30 cellular contexts compared by ENCODE assay signal in genomic region chr2:38973266-38973665, GRCh38.
"Had no signal": no experiment of that assay in that cellular context is flagged by ENCODE, and none has a peak within 500 bp of the region (broad histone marks: within the 10 kb centered on the region; RNA-seq: fewer than 3 reads in every experiment).

No MANE protein-coding gene starts in this region.

- H3K79me2 ChIP-seq: parathyroid adenoma had no signal

- FAIRE-seq: urothelium cell line had no signal

- ATAC-seq: naive thymus-derived CD4-positive, alpha-beta T cell; natural killer cell; psoas muscle; right cardiac atrium; sciatic nerve; stimulated activated naive B cell treated with anti-CD40 and anti-IgM and Interleukin-4, amounts not matched to agents 10 μg/mL and 1 μg/mL and 100 μg/mL, for 72 hours had no signal

- H3K4me2 ChIP-seq: neural progenitor cell, smooth muscle cell had no signal

- H3K9me3 ChIP-seq: ovary, psoas muscle, spleen, stomach, thoracic aorta, thyroid gland, tibial nerve, upper lobe of left lung had no signal

- H3K27ac ChIP-seq: neural progenitor cell, parathyroid adenoma, psoas muscle, skin epidermis, spleen, stomach, thoracic aorta, thyroid gland, tibial nerve, upper lobe of left lung had no signal

- H3K36me3 Mint-ChIP-seq: natural killer cell had no signal

- H3K9me3 Mint-ChIP-seq: naive thymus-derived CD4-positive, alpha-beta T cell; natural killer cell; nephron; neural progenitor cell; stimulated activated naive CD8-positive, alpha-beta T cell treated with anti-CD3 and anti-CD28 coated beads, Interleukin-15, Interleukin-2, amounts not matched to agents 100 ng/mL and 50 ng/mL, for 24 hours had no signal

- H3K27ac Mint-ChIP-seq: natural killer cell; nephron; neural progenitor cell; progenitor cell of endocrine pancreas; stimulated activated naive B cell treated with anti-CD40 and anti-IgM and Interleukin-4, amounts not matched to agents 10 μg/mL and 1 μg/mL and 100 μg/mL, for 72 hours; stimulated activated naive CD8-positive, alpha-beta T cell treated with anti-CD3 and anti-CD28 coated beads, Interleukin-15, Interleukin-2, amounts not matched to agents 100 ng/mL and 50 ng/mL, for 24 hours had no signal

- H2AFZ ChIP-seq: neural progenitor cell, parathyroid adenoma had no signal

- H3K27me3 ChIP-seq: neural progenitor cell, ovary, spleen, stomach, thyroid gland, tibial nerve, upper lobe of left lung had no signal

- H3K36me3 ChIP-seq: neural progenitor cell, ovary, spleen, stomach, thoracic aorta, thyroid gland, upper lobe of left lung had no signal

- H3K4me3 ChIP-seq: neural progenitor cell, ovary, psoas muscle, skin epidermis, smooth muscle cell, spleen, stomach, thoracic aorta, thyroid gland, tibial nerve, upper lobe of left lung had no signal

- H3K4me3 Mint-ChIP-seq: naive thymus-derived CD4-positive, alpha-beta T cell; natural killer cell; nephron; neural progenitor cell; stimulated activated naive B cell treated with anti-CD40 and anti-IgM and Interleukin-4, amounts not matched to agents 10 μg/mL and 1 μg/mL and 100 μg/mL, for 72 hours; stimulated activated naive CD8-positive, alpha-beta T cell treated with anti-CD3 and anti-CD28 coated beads, Interleukin-15, Interleukin-2, amounts not matched to agents 100 ng/mL and 50 ng/mL, for 24 hours had no signal

- H3K27me3 Mint-ChIP-seq: progenitor cell of endocrine pancreas; stimulated activated naive B cell treated with anti-CD40 and anti-IgM and Interleukin-4, amounts not matched to agents 10 μg/mL and 1 μg/mL and 100 μg/mL, for 72 hours; stimulated activated naive CD8-positive, alpha-beta T cell treated with anti-CD3 and anti-CD28 coated beads, Interleukin-15, Interleukin-2, amounts not matched to agents 100 ng/mL and 50 ng/mL, for 24 hours had no signal

- H3K4me1 Mint-ChIP-seq: natural killer cell; neural progenitor cell; stimulated activated naive B cell treated with anti-CD40 and anti-IgM and Interleukin-4, amounts not matched to agents 10 μg/mL and 1 μg/mL and 100 μg/mL, for 72 hours had no signal

- DNase-seq: naive thymus-derived CD4-positive, alpha-beta T cell; natural killer cell; occipital lobe; ovary; posterior cingulate gyrus; psoas muscle; right cardiac atrium; spleen; stimulated activated CD4-positive, alpha-beta T cell treated with anti-CD3 and anti-CD28 coated beads, Interleukin-12 subunit alpha, Interleukin-12 subunit beta, amount 100 ng/mL, for 4 hours; stimulated activated CD4-positive, alpha-beta T cell treated with anti-CD3 and anti-CD28 coated beads, Interleukin-1b, Interleukin-23, amount 100 ng/mL, for 48 hours; stimulated activated CD4-positive, alpha-beta T cell treated with anti-CD3 and anti-CD28 coated beads, Interleukin-4, amount 100 ng/mL, for 1 hour; stimulated activated CD4-positive, alpha-beta T cell treated with anti-CD3 and anti-CD28 coated beads, Interleukin-4, amount 100 ng/mL, for 4 hours; stimulated activated CD8-positive, alpha-beta memory T cell treated with anti-CD3 and anti-CD28 coated beads, Interleukin-4, amount 100 ng/mL, for 48 hours; stimulated activated naive B cell treated with anti-CD40 and anti-IgM and Interleukin-4, amounts not matched to agents 10 μg/mL and 1 μg/mL and 100 μg/mL, for 72 hours; stimulated activated naive CD4-positive, alpha-beta T cell treated with Interleukin-2 at 50 U/mL for 16 hours; stomach; thyroid gland; trophoblast cell; upper lobe of left lung had no signal

- H3K9ac ChIP-seq: neural progenitor cell, parathyroid adenoma had no signal

- H3K4me1 ChIP-seq: neural progenitor cell, psoas muscle, spleen, upper lobe of left lung had no signal
